ENCODE assay signal across 12 cellular contexts in the genomic region with DNA sequence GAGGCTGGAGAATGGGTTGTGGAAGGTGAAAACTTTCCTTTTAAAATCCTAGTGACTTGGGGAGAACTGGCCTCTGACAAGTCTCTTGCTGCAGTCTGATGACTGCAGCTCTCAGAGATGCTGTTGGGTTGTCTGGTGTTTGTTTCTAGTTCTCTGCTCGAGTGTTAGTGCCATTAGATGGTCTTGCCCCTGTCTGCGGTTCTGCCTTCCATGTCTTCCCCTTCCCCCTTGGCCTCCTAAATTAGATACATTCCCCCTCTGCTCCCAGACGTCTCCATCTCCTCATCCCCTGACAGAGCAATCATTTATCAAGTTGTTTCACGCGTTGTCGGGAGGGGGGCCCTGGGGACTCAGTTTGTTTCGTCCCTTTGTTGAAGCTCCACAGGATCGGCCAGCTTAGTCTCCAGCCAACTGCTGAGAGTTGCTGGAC.
DNase-seq lines count a peak whose midpoint lies in the region.
"Had no signal": no experiment of that assay in that cellular context is flagged by ENCODE, and none has a peak within 500 bp of the region (broad histone marks: within the 10 kb centered on the region; RNA-seq: fewer than 3 reads in every experiment).

No MANE protein-coding gene starts in this region.

- no peak overlapping the region for H3K9ac ChIP-seq in iPS-15b (ENCODE audit: low read depth, low read length)

- no peaks in the 10 kb centered on the region for H3K9me3 ChIP-seq in iPS-15b (ENCODE audit: control insufficient read depth, insufficient read depth, low read length)
- no peaks in the 10 kb centered on the region for H3K9me3 ChIP-seq in CD4-positive, alpha-beta memory T cell (ENCODE audit: control insufficient read depth in 1 of 2, low read length in 2 of 2)

- intact Hi-C loops in posterior cingulate gyrus (cut with DNase I): loop anchor here (5.0 kb wide), 1 partner anchor 70 kb away; a partner anchor contains a TSS
- intact Hi-C loops in CD4-positive, alpha-beta memory T cell (cut with micrococcal nuclease): no loop called here

- peaks cover 39% of the 10 kb centered on the region for H3K4me1 ChIP-seq in iPS-15b (ENCODE audit: control insufficient read depth, insufficient read depth, low read length)
- no peaks in the 10 kb centered on the region for H3K4me1 ChIP-seq in CD4-positive, alpha-beta memory T cell (ENCODE audit: insufficient read depth, low read length)

- H3K36me3 ChIP-seq in H7 (replicated peaks; ENCODE audit: control insufficient read depth, insufficient read depth, low read length) (no peaks in the 10 kb centered on the region; the same call in 1 of the 2 replicates), iPS-15b (ENCODE audit: control insufficient read depth, insufficient read depth, low read length) (no peaks in the 10 kb centered on the region)
- no peaks in the 10 kb centered on the region for H3K36me3 ChIP-seq in CD4-positive, alpha-beta memory T cell (ENCODE audit: insufficient read depth, low read length)

- H3K27ac Mint-ChIP-seq in CD4-positive, alpha-beta memory T cell: no peak overlapping the region

- DNase-seq in H7 (peak; percentile 65), posterior cingulate gyrus (peak; percentile 53 to 96 (median 78)), NK-92 (lab: John Stamatoyannopoulos, UW; ENCODE audit: unreplicated experiment) (no peak), NCI-H1105 (lab: John Stamatoyannopoulos, UW) (no peak)
- no peak for DNase-seq in stimulated activated CD4-positive, alpha-beta T cell treated with anti-CD3 and anti-CD28 coated beads, Interleukin-4, amount 100 ng/mL, for 24 hours
- no peak for DNase-seq in CD4-positive, alpha-beta memory T cell
- DNase-seq: activated gamma-delta T cell, NCI-H146 had no signal

- H3K4me1 Mint-ChIP-seq in CD4-positive, alpha-beta memory T cell: no peaks in the 10 kb centered on the region
- H3K4me1 Mint-ChIP-seq: central memory CD8-positive, alpha-beta T cell had no signal

- H3K27ac ChIP-seq in angular gyrus (ENCODE audit: low read depth, low read length): peak overlapping the region; percentile 90
- H3K27ac ChIP-seq in CD4-positive, alpha-beta memory T cell (ENCODE audit: low read depth, low read length): no peak overlapping the region

- H3K4me3 Mint-ChIP-seq in CD4-positive, alpha-beta memory T cell: no peak overlapping the region
- H3K4me3 Mint-ChIP-seq: central memory CD8-positive, alpha-beta T cell had no signal

- peaks cover 4 to 13% of the 10 kb centered on the region in 2 donors for H3K27me3 Mint-ChIP-seq in CD4-positive, alpha-beta memory T cell

- POLR2A ChIA-PET in CD4-positive, alpha-beta memory T cell (lab: Charles Lee; ENCODE audit: partially characterized antibody): no interaction called here

- CTCF ChIA-PET in CD4-positive, alpha-beta memory T cell (lab: Charles Lee; ENCODE audit: partially characterized antibody): interaction anchor here (0.8 kb wide), 1 partner anchor 386 kb away, joined by 3 read pairs; no protein-coding TSS in a partner anchor

- H3K36me3 Mint-ChIP-seq in CD4-positive, alpha-beta memory T cell: no peaks in the 10 kb centered on the region

- H3K4me3 ChIP-seq in H7 (ENCODE audit: insufficient read depth, low read depth, low read length) (no peak overlapping the region; the same call in 1 of the 2 replicates), iPS-15b (ENCODE audit: low read depth, low read length) (peak overlapping the region; percentile 4)
- H3K4me3 ChIP-seq in CD4-positive, alpha-beta memory T cell (ENCODE audit: low read length in 2 of 2): no peak overlapping the region
- H3K4me3 ChIP-seq: lung had no signal

- H3K9me3 Mint-ChIP-seq in CD4-positive, alpha-beta memory T cell: no peaks in the 10 kb centered on the region
- H3K9me3 Mint-ChIP-seq: central memory CD8-positive, alpha-beta T cell had no signal

- no peaks in the 10 kb centered on the region for H3K27me3 ChIP-seq in H7 (ENCODE audit: control insufficient read depth, insufficient read depth, low read length)
- no peaks in the 10 kb centered on the region for H3K27me3 ChIP-seq in iPS-15b (ENCODE audit: control insufficient read depth, insufficient read depth, low read length)
- no peaks in the 10 kb centered on the region for H3K27me3 ChIP-seq in CD4-positive, alpha-beta memory T cell (ENCODE audit: insufficient read depth, low read length)

Comparison
In these comparisons a context has a peak if more than half of its experiments do, and no peak if none do; other contexts are left out.
1. DNase-seq: peak in H7 (single experiment) and posterior cingulate gyrus (10 of 10); none in NK-92 (single experiment), stimulated activated CD4-positive, alpha-beta T cell treated with anti-CD3 and anti-CD28 coated beads, Interleukin-4, amount 100 ng/mL, for 24 hours (single experiment), CD4-positive, alpha-beta memory T cell (0 of 5) and NCI-H1105 (single experiment).